Comparison of ENCODE assay signal across 1 cellular context in the genomic region with DNA sequence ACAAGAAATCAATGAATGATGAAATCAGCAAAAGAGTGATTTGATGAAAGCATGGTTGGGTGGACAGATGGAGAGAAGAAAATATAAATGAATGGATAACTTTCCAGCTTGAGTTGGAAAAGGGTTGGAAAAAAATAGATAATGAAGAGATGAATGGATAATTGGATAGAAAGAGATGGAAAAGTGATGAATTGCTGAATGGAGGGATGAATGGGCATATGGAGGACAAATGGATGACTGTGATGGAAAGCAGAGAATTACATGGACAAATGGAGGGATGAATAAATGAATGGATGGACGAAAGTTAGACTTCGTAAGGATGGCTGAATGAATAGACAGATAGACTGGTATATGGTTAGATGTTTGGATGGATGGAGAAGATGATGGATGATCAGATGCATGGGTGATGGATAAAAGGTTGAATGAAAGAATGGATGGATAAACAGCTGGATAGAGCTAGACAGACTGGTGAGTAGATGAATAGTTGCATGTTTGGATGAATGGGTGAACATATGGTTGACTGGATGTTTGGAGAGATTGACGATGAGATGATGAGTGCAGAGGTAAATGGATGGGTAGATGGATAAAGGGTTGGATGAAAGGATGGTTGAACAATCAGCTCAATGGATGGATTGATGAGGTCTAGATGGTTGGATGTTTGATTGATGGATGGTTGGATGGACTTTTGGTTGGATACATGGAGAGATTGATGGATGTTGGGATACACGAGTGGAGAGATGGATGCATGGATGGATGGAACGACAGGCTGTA.
TF ChIP-seq lines count a peak whose summit lies in the region.

No MANE protein-coding gene starts in this region.

TF ChIP-seq in A549, 52 proteins besides CTCF, POLR2A, EP300 and RAD21:
- TF ChIP-seq POLR2AphosphoS2 (conservative IDR thresholded peaks at IDR 0.05; ENCODE audit: low read length), result no peak
- TF ChIP-seq MYC (IDR thresholded peaks at IDR 0.05; ENCODE audit: borderline replicate concordance, low read length), result no peak
- TF ChIP-seq FOSB (CRISPR knock-in tag; IDR thresholded peaks at IDR 0.05), result no peak
- TF ChIP-seq SREBF2 (IDR thresholded peaks at IDR 0.05), result no peak
- TF ChIP-seq FOXS1 (CRISPR knock-in tag; IDR thresholded peaks at IDR 0.05), result no peak
- no peak for TF ChIP-seq TP53 (CRISPR knock-in tag; IDR thresholded peaks at IDR 0.05)
- no peak for TF ChIP-seq RARB (CRISPR knock-in tag; IDR thresholded peaks at IDR 0.05)
- TF ChIP-seq ZSCAN20 (CRISPR knock-in tag; IDR thresholded peaks at IDR 0.05), result no peak
- no peak for TF ChIP-seq MAZ (IDR thresholded peaks at IDR 0.05; ENCODE audit: borderline replicate concordance, low read depth, low read length)
- no peak for TF ChIP-seq PBX3 (IDR thresholded peaks at IDR 0.05)
- no peak for TF ChIP-seq TFCP2L1 (CRISPR knock-in tag; IDR thresholded peaks at IDR 0.05)
- no peak for TF ChIP-seq SMC3 (IDR thresholded peaks at IDR 0.05)
- TF ChIP-seq CBX8 (IDR thresholded peaks at IDR 0.05), result no peak
- TF ChIP-seq, protein P1, sequence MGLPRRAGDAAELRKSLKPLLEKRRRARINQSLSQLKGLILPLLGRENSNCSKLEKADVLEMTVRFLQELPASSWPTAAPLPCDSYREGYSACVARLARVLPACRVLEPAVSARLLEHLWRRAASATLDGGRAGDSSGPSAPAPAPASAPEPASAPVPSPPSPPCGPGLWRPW (IDR thresholded peaks at IDR 0.05), result no peak
- TF ChIP-seq, protein P2, sequence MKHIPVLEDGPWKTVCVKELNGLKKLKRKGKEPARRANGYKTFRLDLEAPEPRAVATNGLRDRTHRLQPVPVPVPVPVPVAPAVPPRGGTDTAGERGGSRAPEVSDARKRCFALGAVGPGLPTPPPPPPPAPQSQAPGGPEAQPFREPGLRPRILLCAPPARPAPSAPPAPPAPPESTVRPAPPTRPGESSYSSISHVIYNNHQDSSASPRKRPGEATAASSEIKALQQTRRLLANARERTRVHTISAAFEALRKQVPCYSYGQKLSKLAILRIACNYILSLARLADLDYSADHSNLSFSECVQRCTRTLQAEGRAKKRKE (CRISPR knock-in tag; IDR thresholded peaks at IDR 0.05; ENCODE audit: low read depth), result no peak
- TF ChIP-seq, protein P3, sequence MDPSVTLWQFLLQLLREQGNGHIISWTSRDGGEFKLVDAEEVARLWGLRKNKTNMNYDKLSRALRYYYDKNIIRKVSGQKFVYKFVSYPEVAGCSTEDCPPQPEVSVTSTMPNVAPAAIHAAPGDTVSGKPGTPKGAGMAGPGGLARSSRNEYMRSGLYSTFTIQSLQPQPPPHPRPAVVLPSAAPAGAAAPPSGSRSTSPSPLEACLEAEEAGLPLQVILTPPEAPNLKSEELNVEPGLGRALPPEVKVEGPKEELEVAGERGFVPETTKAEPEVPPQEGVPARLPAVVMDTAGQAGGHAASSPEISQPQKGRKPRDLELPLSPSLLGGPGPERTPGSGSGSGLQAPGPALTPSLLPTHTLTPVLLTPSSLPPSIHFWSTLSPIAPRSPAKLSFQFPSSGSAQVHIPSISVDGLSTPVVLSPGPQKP (IDR thresholded peaks at IDR 0.05; ENCODE audit: low read depth, low read length), result no peak
- TF ChIP-seq NPAS2 (CRISPR knock-in tag; IDR thresholded peaks at IDR 0.05; ENCODE audit: borderline replicate concordance), result no peak
- TF ChIP-seq ZC3H11A (IDR thresholded peaks at IDR 0.05), result no peak
- TF ChIP-seq PHF8 (IDR thresholded peaks at IDR 0.05; ENCODE audit: borderline replicate concordance, low read depth), result no peak
- TF ChIP-seq, protein P4, sequence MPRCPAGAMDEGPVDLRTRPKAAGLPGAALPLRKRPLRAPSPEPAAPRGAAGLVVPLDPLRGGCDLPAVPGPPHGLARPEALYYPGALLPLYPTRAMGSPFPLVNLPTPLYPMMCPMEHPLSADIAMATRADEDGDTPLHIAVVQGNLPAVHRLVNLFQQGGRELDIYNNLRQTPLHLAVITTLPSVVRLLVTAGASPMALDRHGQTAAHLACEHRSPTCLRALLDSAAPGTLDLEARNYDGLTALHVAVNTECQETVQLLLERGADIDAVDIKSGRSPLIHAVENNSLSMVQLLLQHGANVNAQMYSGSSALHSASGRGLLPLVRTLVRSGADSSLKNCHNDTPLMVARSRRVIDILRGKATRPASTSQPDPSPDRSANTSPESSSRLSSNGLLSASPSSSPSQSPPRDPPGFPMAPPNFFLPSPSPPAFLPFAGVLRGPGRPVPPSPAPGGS (IDR thresholded peaks at IDR 0.05), result no peak
